22 cellular contexts compared by ENCODE assay signal in genomic region chr7:90025771-90026170, GRCh38.
A peak's percentile ranks its signal among the peaks of the same experiment; 100 is the strongest.
DNase-seq lines count a peak whose midpoint lies in the region; ATAC-seq and TF ChIP-seq lines count a peak whose summit lies in the region.
"Had no signal": no experiment of that assay in that cellular context is flagged by ENCODE, and none has a peak within 500 bp of the region (broad histone marks: within the 10 kb centered on the region; RNA-seq: fewer than 3 reads in every experiment).

No MANE protein-coding gene starts in this region.

- TF ChIP-seq POLR2A in transverse colon (IDR thresholded peaks at IDR 0.05): no peak

- DNase-seq in dermis blood vessel endothelial cell: no peak
- DNase-seq in effector CD8-positive, alpha-beta T cell (lab: John Stamatoyannopoulos, UW): no peak
- DNase-seq in transverse colon: no peak
- DNase-seq: activated effector memory CD4-positive, alpha-beta T cell treated with Interleukin-2 at 50 U/mL for 16 hours; C1 segment of cervical spinal cord; erythroblast; GDM1; kidney glomerular epithelial cell; mesendoderm; NCI-H1048; NCI-H2081; NCI-H526; stimulated activated CD4-positive, alpha-beta T cell treated with anti-CD3 and anti-CD28 coated beads, Interleukin-2, amount 100 ng/mL, for 48 hours had no signal

- no peaks in the 10 kb centered on the region for H3K9me3 ChIP-seq in transverse colon
- H3K9me3 ChIP-seq: SJSA1 had no signal

- in situ Hi-C loops in transverse colon (cut with MboI; ENCODE audit: low pct_ligation_motif_present in 1 of 4, low pct_unique_long_range_greater_than_20kb in 1 of 4, low sequenced_read_pairs in 3 of 4): no loop called here

- 76 to 92% methylated on average over 1 of the region's 1 CpG for WGBS in transverse colon (ENCODE audit: low coverage in 1 of 2), 2 donors

- H3K4me1 ChIP-seq in transverse colon: no peaks in the 10 kb centered on the region
- H3K4me1 ChIP-seq: SJSA1 had no signal

- no peak overlapping the region for H3K27ac ChIP-seq in transverse colon
- H3K27ac ChIP-seq: SJSA1 had no signal

- H3K4me3 ChIP-seq in transverse colon: no peak overlapping the region
- H3K4me3 ChIP-seq: K562, SJSA1 had no signal

- TF ChIP-seq EP300 in transverse colon (IDR thresholded peaks at IDR 0.05; ENCODE audit: low read depth): no peak

- ATAC-seq in GM18508 (IDR thresholded peaks at IDR 0.05; ENCODE audit: insufficient read depth, unreplicated experiment) (peak; percentile 75), GM19455 (IDR thresholded peaks at IDR 0.05; ENCODE audit: unreplicated experiment) (peak; percentile 53), HG02798 (IDR thresholded peaks at IDR 0.05; ENCODE audit: poor library complexity, unreplicated experiment) (peak; percentile 56), HG03442 (IDR thresholded peaks at IDR 0.05; ENCODE audit: unreplicated experiment) (peak; percentile 92), HG03097 (IDR thresholded peaks at IDR 0.05; ENCODE audit: low FRiP score, unreplicated experiment) (no peak)
- ATAC-seq: activated CD4-positive, CD25-positive, alpha-beta regulatory T cell treated with anti-CD3 and anti-CD28 coated beads, Interleukin-2, amount 50 U/mL, for 24 hours; K562; natural killer cell treated with Interleukin-12 subunit alpha and Interleukin-12 subunit beta and Interleukin-15 and Interleukin-18, amount 100 ng/mL, for 72 hours had no signal

- TF ChIP-seq CTCF in transverse colon (IDR thresholded peaks at IDR 0.05): no peak

- no peaks in the 10 kb centered on the region for H3K36me3 ChIP-seq in transverse colon
- H3K36me3 ChIP-seq: SJSA1 had no signal

- no peaks in the 10 kb centered on the region for H3K27me3 ChIP-seq in transverse colon
- H3K27me3 ChIP-seq: SJSA1 had no signal

- intact Hi-C loops in transverse colon (cut with DNase I; ENCODE audit: low total_unique reads): no loop called here
